18 cellular contexts compared by ENCODE assay signal in the genomic region with DNA sequence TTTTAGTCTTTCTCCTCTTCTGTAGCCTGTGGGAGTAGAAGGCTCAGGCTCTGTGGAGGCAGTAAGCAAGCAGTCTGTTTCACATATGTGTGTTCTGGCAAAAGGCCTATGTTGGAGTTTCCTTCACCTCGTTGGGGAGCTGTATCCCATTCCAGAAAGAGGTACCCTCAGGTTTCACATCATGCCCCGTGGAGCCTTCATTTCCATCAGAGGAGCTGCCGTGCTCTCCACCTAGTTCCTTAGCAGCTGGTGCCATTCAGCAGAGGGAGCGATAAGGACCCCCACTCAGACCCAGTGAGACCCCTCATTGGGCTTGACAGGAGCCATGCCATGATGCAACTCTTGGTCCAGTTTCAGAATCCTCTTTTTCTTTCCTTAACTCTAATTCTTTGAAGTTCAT. TPM values are rescaled to one million over a fixed set of nuclear protein-coding genes. Genes with fewer than 3 reads are reported as not detected.
"Had no signal": no experiment of that assay in that cellular context is flagged by ENCODE, and none has a peak within 500 bp of the region (broad histone marks: within the 10 kb centered on the region; RNA-seq: fewer than 3 reads in every experiment).

No MANE protein-coding gene starts in this region.

- H3K36me3 ChIP-seq: thyroid gland, uterus had no signal

- DNase-seq: activated CD4-positive, alpha-beta T cell treated with anti-CD3 and anti-CD28 coated beads for 4 hours; activated CD8-positive, alpha-beta T cell treated with anti-CD3 and anti-CD28 coated beads, Interleukin-2, amount 10 ng/mL, durations not matched to agents 7 days and 5 days; mesendoderm; nephron progenitor cell; SK-N-SH; stimulated activated CD4-positive, alpha-beta T cell treated with anti-CD3 and anti-CD28 coated beads, Interleukin-1b, Interleukin-23, amount 100 ng/mL, for 48 hours; stimulated activated naive CD8-positive, alpha-beta T cell treated with anti-CD3 and anti-CD28 coated beads, Interleukin-15, amount 100 ng/mL, for 72 hours; T-cell; T1000; thyroid gland had no signal

- H3K9me3 ChIP-seq: esophagus muscularis mucosa, psoas muscle, SK-N-SH, thyroid gland, uterus had no signal

- H3K27ac ChIP-seq: hepatocyte, psoas muscle, thyroid gland, uterus had no signal

- FAIRE-seq: colon, keratinocyte had no signal

- H3K27me3 ChIP-seq: esophagus muscularis mucosa, hepatocyte, thyroid gland, uterus had no signal

- H3K4me3 ChIP-seq: esophagus muscularis mucosa, hepatocyte, psoas muscle, thyroid gland, uterus had no signal

- H3K4me1 ChIP-seq: psoas muscle, uterus had no signal

RNA-seq across cellular contexts. Expression of a gene that starts 50.6 kb away (rescaled TPM):
- total RNA-seq: activated CD8-positive, alpha-beta T cell treated with anti-CD3 and anti-CD28 coated beads, Interleukin-2, amount 10 ng/mL, durations not matched to agents 7 days and 5 days; activated naive CD4-positive, alpha-beta T cell treated with anti-CD3 and anti-CD28 coated beads for 36 hours; activated T-helper 1 cell treated with anti-CD3 and anti-CD28 coated beads, Interleukin-12 subunit alpha, Interleukin-12 subunit beta, Interleukin-2, Interleukin-4 antibody, amounts not matched to agents 30 ng/mL and 10 ng/mL and 1 ng/mL, durations not matched to agents 14 hours and 24 hours and 36 hours had no signal
